In genomic region chr5:31054436-31054835, GRCh38 we compare ENCODE assay signal across 17 cellular contexts.
DNase-seq lines count a peak whose midpoint lies in the region; ATAC-seq and TF ChIP-seq lines count a peak whose summit lies in the region.
"Had no signal": no experiment of that assay in that cellular context is flagged by ENCODE, and none has a peak within 500 bp of the region (broad histone marks: within the 10 kb centered on the region; RNA-seq: fewer than 3 reads in every experiment).

No MANE protein-coding gene starts in this region.

- H3K27ac Mint-ChIP-seq in H9: peak overlapping the region in 2 of 3 experiments; percentile 22 to 80; a peak in 3 of 7 replicates
- peak overlapping the region; percentile 63 for H3K27ac Mint-ChIP-seq in progenitor cell of endocrine pancreas
- H3K27ac Mint-ChIP-seq: B cell; CD8-positive, alpha-beta T cell; HFFc6; IgD-negative memory B cell had no signal

- no peak for ATAC-seq in HG03196 (IDR thresholded peaks at IDR 0.05; ENCODE audit: unreplicated experiment)
- no peak for ATAC-seq in mucosa of descending colon
- ATAC-seq: CD8-positive, alpha-beta T cell; HCT116 had no signal

- WGBS in H9 (ENCODE audit: extremely low coverage, insufficient read length, low lambda C conversion rate): no CpG with 5 or more reads among the region's 4 CpGs
- WGBS in hepatocyte (ENCODE audit: low lambda C conversion rate, missing lambda C conversion rate): 26% methylated on average over 4 of the region's 4 CpGs

- H2BK12ac ChIP-seq in H9 (ENCODE audit: insufficient read length, low read depth, low read length): no peak overlapping the region

- H2BK5ac ChIP-seq in H9 (ENCODE audit: insufficient read length, low read length): no peak overlapping the region

- no peak overlapping the region for H3K56ac ChIP-seq in H9 (ENCODE audit: insufficient read length, low read depth, low read length)

- H3K9me3 Mint-ChIP-seq in H9 (peaks cover 0 to 4% of the 10 kb centered on the region in 2 experiments; a peak in 2 of 5 replicates), progenitor cell of endocrine pancreas (ENCODE audit: low read depth) (peaks cover 9% of the 10 kb centered on the region)

- H3K4me2 ChIP-seq in H9 (ENCODE audit: insufficient read depth, insufficient read length, low read length) (no peak overlapping the region), hepatocyte (no peak overlapping the region), osteoblast (ENCODE audit: insufficient read depth, low read length) (no peak overlapping the region)
- H3K4me2 ChIP-seq: BLaER1 treated with 17β-estradiol and CSF1 and Interleukin-3, amounts not matched to agents 10 nM and 100 nM had no signal

- DNase-seq in H9: no peak
- peak; percentile 68 for DNase-seq in NCI-H82 (lab: John Stamatoyannopoulos, UW)
- peak; percentile 27 for DNase-seq in hepatocyte (ENCODE audit: low spot score)
- DNase-seq in progenitor cell of endocrine pancreas (ENCODE audit: low spot score, unreplicated experiment): no peak
- no peak for DNase-seq in NCI-H2107 treated with DMSO at 0.1 percent for 48 hours (lab: John Stamatoyannopoulos, UW; ENCODE audit: unreplicated experiment)
- DNase-seq in osteoblast (ENCODE audit: insufficient read length, low spot score, missing footprints): no peak
- no peak for DNase-seq in mucosa of descending colon
- DNase-seq: CD8-positive, alpha-beta T cell; GM23248; HFFc6; KBM-7 had no signal

- no peak overlapping the region for H3K27ac ChIP-seq in H9 (ENCODE audit: insufficient read length, low read depth, low read length)
- peak overlapping the region; percentile 51 for H3K27ac ChIP-seq in hepatocyte
- no peak overlapping the region for H3K27ac ChIP-seq in osteoblast (ENCODE audit: low read depth, low read length)
- H3K27ac ChIP-seq: BLaER1 treated with 17β-estradiol and CSF1 and Interleukin-3, amounts not matched to agents 10 nM and 100 nM; GM23248; HL-60 had no signal

- H4K5ac ChIP-seq in H9 (ENCODE audit: insufficient read length, low read depth, low read length): no peak overlapping the region

- H2BK15ac ChIP-seq in H9 (ENCODE audit: low read depth, low read length): no peak overlapping the region

- H3K14ac ChIP-seq in H9 (ENCODE audit: insufficient read depth, low read length): no peak overlapping the region

- H3K79me2 ChIP-seq in H9 (ENCODE audit: insufficient read depth, low read length): no peaks in the 10 kb centered on the region
- H3K79me2 ChIP-seq in hepatocyte: no peaks in the 10 kb centered on the region
- no peaks in the 10 kb centered on the region for H3K79me2 ChIP-seq in osteoblast (ENCODE audit: insufficient read depth, low read length)

- no peak overlapping the region for H2AFZ ChIP-seq in H9 (ENCODE audit: low read length)
- H2AFZ ChIP-seq in hepatocyte: no peak overlapping the region
- no peak overlapping the region for H2AFZ ChIP-seq in osteoblast (ENCODE audit: low read length)
- H2AFZ ChIP-seq: GM23248 had no signal

- H3K4me3 Mint-ChIP-seq in H9: no peak overlapping the region
- no peak overlapping the region for H3K4me3 Mint-ChIP-seq in progenitor cell of endocrine pancreas (ENCODE audit: low read depth)
- H3K4me3 Mint-ChIP-seq: B cell; CD8-positive, alpha-beta T cell; HFFc6; IgD-negative memory B cell had no signal

- no peak overlapping the region for H2BK20ac ChIP-seq in H9 (ENCODE audit: low read depth, low read length, poor library complexity, severe bottlenecking)

- H3K36me3 Mint-ChIP-seq in H9 (ENCODE audit: insufficient read depth in 1 of 3, low read depth in 3 of 3): peaks cover 0 to 3% (median 0%) of the 10 kb centered on the region in 3 experiments; a peak in 3 of 7 replicates
- no peaks in the 10 kb centered on the region for H3K36me3 Mint-ChIP-seq in progenitor cell of endocrine pancreas (ENCODE audit: insufficient read depth)
- H3K36me3 Mint-ChIP-seq: CD8-positive, alpha-beta T cell; IgD-negative memory B cell had no signal

- H3K4me3 ChIP-seq in hepatocyte (no peak overlapping the region), osteoblast (ENCODE audit: insufficient read depth, low read length) (no peak overlapping the region), mucosa of descending colon (no peak overlapping the region)
- H3K4me3 ChIP-seq: BLaER1 treated with 17β-estradiol and CSF1 and Interleukin-3, amounts not matched to agents 10 nM and 100 nM; GM23248 had no signal

- peaks cover 33 to 39% of the 10 kb centered on the region in 2 experiments for H3K4me1 Mint-ChIP-seq in H9
- peaks cover 39% of the 10 kb centered on the region for H3K4me1 Mint-ChIP-seq in progenitor cell of endocrine pancreas (ENCODE audit: low read depth)
- H3K4me1 Mint-ChIP-seq: B cell, IgD-negative memory B cell had no signal

- H4K20me1 ChIP-seq in H9 (ENCODE audit: control insufficient read depth, insufficient read depth, insufficient read length): no peaks in the 10 kb centered on the region
- no peaks in the 10 kb centered on the region for H4K20me1 ChIP-seq in hepatocyte (ENCODE audit: insufficient read depth, poor library complexity, severe bottlenecking)
- H4K20me1 ChIP-seq in osteoblast (ENCODE audit: insufficient read depth, low read length): no peaks in the 10 kb centered on the region
- H4K20me1 ChIP-seq: BLaER1 treated with 17β-estradiol and CSF1 and Interleukin-3, amounts not matched to agents 10 nM and 100 nM had no signal

- no peaks in the 10 kb centered on the region for H3K27me3 Mint-ChIP-seq in H9 (ENCODE audit: low read depth)
- no peaks in the 10 kb centered on the region for H3K27me3 Mint-ChIP-seq in progenitor cell of endocrine pancreas
- H3K27me3 Mint-ChIP-seq: B cell, IgD-negative memory B cell had no signal

- no peak overlapping the region for H3K4ac ChIP-seq in H9 (ENCODE audit: low read depth, low read length)

- H2AK5ac ChIP-seq in H9 (ENCODE audit: insufficient read length, low read length): no peak overlapping the region

- TF ChIP-seq CTCF in H9 (conservative IDR thresholded peaks at IDR 0.05) (no peak), hepatocyte (IDR thresholded peaks at IDR 0.05; ENCODE audit: poor library complexity) (no peak), progenitor cell of endocrine pancreas (IDR thresholded peaks at IDR 0.05; ENCODE audit: unreplicated experiment) (no peak), osteoblast (IDR thresholded peaks at IDR 0.05; ENCODE audit: extremely low read depth, low read depth, low read length) (no peak), mucosa of descending colon (IDR thresholded peaks at IDR 0.05) (no peak)

- H3K9me3 ChIP-seq in H9 (ENCODE audit: control insufficient read depth, low read depth, low read length): no peaks in the 10 kb centered on the region
- no peaks in the 10 kb centered on the region for H3K9me3 ChIP-seq in hepatocyte (ENCODE audit: low read depth)
- no peaks in the 10 kb centered on the region for H3K9me3 ChIP-seq in osteoblast (ENCODE audit: low read depth, low read length)
- no peaks in the 10 kb centered on the region for H3K9me3 ChIP-seq in mucosa of descending colon

- intact Hi-C loops in mucosa of descending colon (cut with DNase I, micrococcal nuclease): no loop called here

- H3K18ac ChIP-seq in H9 (ENCODE audit: insufficient read length, low read depth, low read length): peak overlapping the region; percentile 60

- H4K91ac ChIP-seq in H9 (ENCODE audit: insufficient read length, low read depth, low read length): no peak overlapping the region

- H3K9ac ChIP-seq in H9 (ENCODE audit: extremely low read depth, insufficient read length, low read length): no peak overlapping the region
- H3K9ac ChIP-seq: BLaER1 treated with 17β-estradiol and CSF1 and Interleukin-3, amounts not matched to agents 10 nM and 100 nM; GM23248 had no signal

- H3K4me1 ChIP-seq in H9 (ENCODE audit: insufficient read depth, low read length) (no peaks in the 10 kb centered on the region; the same call in 1 of the 2 replicates), hepatocyte (ENCODE audit: insufficient read depth) (peaks cover 4% of the 10 kb centered on the region), osteoblast (ENCODE audit: insufficient read depth, low read length) (no peaks in the 10 kb centered on the region), mucosa of descending colon (ENCODE audit: low read depth) (no peaks in the 10 kb centered on the region)
- H3K4me1 ChIP-seq: BLaER1 treated with 17β-estradiol and CSF1 and Interleukin-3, amounts not matched to agents 10 nM and 100 nM had no signal

- no peaks in the 10 kb centered on the region for H3K36me3 ChIP-seq in hepatocyte (replicated peaks; ENCODE audit: insufficient read depth, low read depth)
- no peaks in the 10 kb centered on the region for H3K36me3 ChIP-seq in osteoblast (ENCODE audit: insufficient read depth, low read length)
- H3K36me3 ChIP-seq in mucosa of descending colon (ENCODE audit: low read depth): no peaks in the 10 kb centered on the region
- H3K36me3 ChIP-seq: BLaER1 treated with 17β-estradiol and CSF1 and Interleukin-3, amounts not matched to agents 10 nM and 100 nM had no signal

- H3K23ac ChIP-seq in H9 (ENCODE audit: insufficient read length, low read depth, low read length): no peak overlapping the region

- no peaks in the 10 kb centered on the region for H3K9me2 ChIP-seq in hepatocyte (replicated peaks; ENCODE audit: insufficient read depth)

- no peak overlapping the region for H2BK120ac ChIP-seq in H9 (ENCODE audit: low read depth, low read length, poor library complexity, severe bottlenecking)

- H3K23me2 ChIP-seq in H9 (ENCODE audit: insufficient read length, low read depth, low read length, poor library complexity, severe bottlenecking): no peaks in the 10 kb centered on the region

- no peak overlapping the region for H3T11ph ChIP-seq in H9 (ENCODE audit: low read length)

- no peaks in the 10 kb centered on the region for H3K79me1 ChIP-seq in H9 (ENCODE audit: insufficient read depth, low read depth, low read length, poor library complexity, severe bottlenecking)

- no peak overlapping the region for H4K8ac ChIP-seq in H9 (replicated peaks; ENCODE audit: insufficient read length, low read depth, low read length)

- H3K27me3 ChIP-seq in H9 (ENCODE audit: insufficient read depth, low read length): no peaks in the 10 kb centered on the region
- H3K27me3 ChIP-seq in hepatocyte: no peaks in the 10 kb centered on the region
- no peaks in the 10 kb centered on the region for H3K27me3 ChIP-seq in osteoblast (ENCODE audit: insufficient read depth, low read length)
- H3K27me3 ChIP-seq: BLaER1 treated with 17β-estradiol and CSF1 and Interleukin-3, amounts not matched to agents 10 nM and 100 nM had no signal

Comparison
In these comparisons a context has a peak if more than half of its experiments do, and no peak if none do; other contexts are left out.
1. DNase-seq: peak in NCI-H82 (single experiment) and hepatocyte (single experiment); none in H9 (single experiment), progenitor cell of endocrine pancreas (single experiment), NCI-H2107 treated with DMSO at 0.1 percent for 48 hours (single experiment), osteoblast (single experiment) and mucosa of descending colon (0 of 3).